13 cellular contexts compared by ENCODE assay signal in the genomic region with DNA sequence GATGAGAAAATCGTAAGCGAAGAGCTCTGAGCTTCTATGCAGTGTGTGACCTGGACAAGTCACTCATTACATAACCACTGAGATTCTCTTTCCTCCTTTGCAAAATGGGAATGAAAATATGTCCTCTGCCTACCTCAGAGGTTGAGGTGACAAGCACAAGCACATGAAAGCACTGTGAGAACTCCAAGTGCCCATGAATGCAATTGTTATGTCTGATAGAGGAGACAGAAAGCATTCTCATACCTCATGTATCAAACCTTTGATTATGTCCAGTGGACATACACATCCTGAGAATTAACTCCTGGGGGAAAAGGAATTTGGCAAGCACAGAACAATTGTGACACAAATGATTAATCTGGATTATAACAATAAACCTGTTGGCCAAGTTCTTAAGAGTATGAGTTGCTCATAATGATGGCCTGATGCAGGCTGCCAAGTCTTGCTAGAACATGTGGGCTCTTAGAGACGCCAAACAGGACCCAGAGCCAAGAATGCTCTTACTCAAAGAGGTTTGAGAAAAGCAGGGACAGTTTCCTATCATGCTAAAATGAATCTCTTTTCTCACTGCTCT. TPM values are rescaled to one million over a fixed set of nuclear protein-coding genes. Genes with fewer than 3 reads are reported as not detected.
DNase-seq lines count a peak whose midpoint lies in the region; ATAC-seq, FAIRE-seq and TF ChIP-seq lines count a peak whose summit lies in the region.
"Had no signal": no experiment of that assay in that cellular context is flagged by ENCODE, and none has a peak within 500 bp of the region (broad histone marks: within the 10 kb centered on the region; RNA-seq: fewer than 3 reads in every experiment).

No MANE protein-coding gene starts in this region.

- H3K4me1 ChIP-seq in mammary epithelial cell (ENCODE audit: insufficient read depth, low read length): peaks cover 29% of the 10 kb centered on the region
- H3K4me1 ChIP-seq in kidney (ENCODE audit: control insufficient read depth in 1 of 2, insufficient read depth in 1 of 2, low read depth in 1 of 2, low read length in 2 of 2): peaks cover 4 to 5% of the 10 kb centered on the region in 2 donors
- peaks cover 10 to 31% of the 10 kb centered on the region in 2 donors for H3K4me1 ChIP-seq in thyroid gland

- peak; percentile 82 for DNase-seq in HCEC 1CT
- DNase-seq in mammary epithelial cell: peak; percentile 91
- peak; percentile 61 for DNase-seq in kidney
- DNase-seq in thyroid gland: peak; percentile 85
- no peak for DNase-seq in middle frontal gyrus (ENCODE audit: extremely low spot score, low spot score)
- no peak for DNase-seq in GM10248 (ENCODE audit: extremely low spot score)
- DNase-seq: activated naive CD4-positive, alpha-beta T cell treated with anti-CD3 and anti-CD28 coated beads for 36 hours; H7; NCI-H524; T-helper 9 cell had no signal

- POLR2A ChIA-PET in GM10248 (lab: Yijun Ruan, JAX): no interaction called here

- no peaks in the 10 kb centered on the region for H4K20me1 ChIP-seq in mammary epithelial cell (ENCODE audit: insufficient read depth, low read length)

- no peak for FAIRE-seq in kidney (lab: Jason Lieb, UNC)
- FAIRE-seq: GM12878 had no signal

- intact Hi-C loops in mammary epithelial cell (cut with micrococcal nuclease) (no loop called here), kidney (cut with DNase I) (no loop called here), thyroid gland (cut with DNase I) (no loop called here)

- H3K9me3 ChIP-seq in mammary epithelial cell (replicated peaks; ENCODE audit: insufficient read depth, low read length) (no peaks in the 10 kb centered on the region), kidney (ENCODE audit: control insufficient read depth in 1 of 2, low read length in 2 of 2) (no peaks in the 10 kb centered on the region), thyroid gland (no peaks in the 10 kb centered on the region)

- H3K4me2 ChIP-seq in mammary epithelial cell (ENCODE audit: insufficient read depth, low read depth, low read length): peak overlapping the region; percentile 79

- no peak for TF ChIP-seq POLR2A in thyroid gland (IDR thresholded peaks at IDR 0.05)

- H3K27ac ChIP-seq in mammary epithelial cell (ENCODE audit: insufficient read depth, low read depth, low read length) (peak overlapping the region; percentile 59), kidney (ENCODE audit: low read depth in 2 of 2, low read length in 2 of 2) (no peak overlapping the region), thyroid gland (peak overlapping the region; percentile 2 to 66 (median 60))

- no TSS peak for BruUV-seq in mammary epithelial cell (replicated peaks; lab: Mats Ljungman, UMichigan)

- H3K4me3 ChIP-seq in mammary epithelial cell (replicated peaks in 1 of 3; ENCODE audit: insufficient read depth in 1 of 3, low read depth in 2 of 3, low read length in 3 of 3): peak overlapping the region in 1 of 3 experiments; percentile 9
- H3K4me3 ChIP-seq in kidney (ENCODE audit: low read length in 2 of 2): no peak overlapping the region
- no peak overlapping the region for H3K4me3 ChIP-seq in thyroid gland (replicated peaks in 1 of 3)
- H3K4me3 ChIP-seq: GM12878 had no signal

- WGBS in mammary epithelial cell (ENCODE audit: low coverage, missing lambda C conversion rate): 15% methylated on average over 3 of the region's 3 CpGs
- WGBS in thyroid gland, 2 donors: 18 to 36% methylated on average over 3 of the region's 3 CpGs

- no peak overlapping the region for H3K9ac ChIP-seq in mammary epithelial cell (ENCODE audit: insufficient read depth, low read length)
- no peak overlapping the region for H3K9ac ChIP-seq in kidney (ENCODE audit: low read length in 2 of 2)

- in situ Hi-C loops in mammary epithelial cell (cut with MboI; ENCODE audit: low sequenced_read_pairs in 2 of 2): no loop called here

- H3K27me3 ChIP-seq in mammary epithelial cell (ENCODE audit: insufficient read depth, low read length): no peaks in the 10 kb centered on the region
- H3K27me3 ChIP-seq in thyroid gland: no peaks in the 10 kb centered on the region

- dilution Hi-C loops in mammary epithelial cell (cut with HindIII; ENCODE audit: low sequenced_read_pairs): no loop called here

- no peak for ATAC-seq in HG02885 (IDR thresholded peaks at IDR 0.05; ENCODE audit: poor library complexity, unreplicated experiment)
- ATAC-seq in activated CD4-positive, CD25-positive, alpha-beta regulatory T cell treated with anti-CD3 and anti-CD28 coated beads, Interleukin-2, amount 50 U/mL, for 24 hours: no peak
- ATAC-seq: GM12878 had no signal

- H3K36me3 ChIP-seq in mammary epithelial cell (ENCODE audit: insufficient read depth, low read length) (no peaks in the 10 kb centered on the region), kidney (ENCODE audit: control insufficient read depth in 1 of 2, insufficient read depth in 2 of 2, low read length in 2 of 2) (no peaks in the 10 kb centered on the region), thyroid gland (no peaks in the 10 kb centered on the region)

- TF ChIP-seq CTCF in mammary epithelial cell (conservative IDR thresholded peaks at IDR 0.05 in 1 of 2, IDR thresholded peaks at IDR 0.05 in 1 of 2; ENCODE audit: extremely low read depth in 1 of 2, insufficient read depth in 1 of 2, low read depth in 1 of 2, low read length in 2 of 2): no peak
- no peak for TF ChIP-seq CTCF in kidney (IDR thresholded peaks at IDR 0.05; ENCODE audit: borderline replicate concordance, extremely low read depth, insufficient read depth)
- TF ChIP-seq CTCF in thyroid gland (IDR thresholded peaks at IDR 0.05): no peak
- TF ChIP-seq CTCF in GM10248 (IDR thresholded peaks at IDR 0.05; ENCODE audit: control extremely low read depth, extremely low read depth, low read depth, missing control alignments): no peak

- no peaks in the 10 kb centered on the region for H3K79me2 ChIP-seq in mammary epithelial cell (ENCODE audit: insufficient read depth, low read length)

- CTCF ChIA-PET in mammary epithelial cell (lab: Charles Lee; ENCODE audit: low non-redundant PET): no interaction called here
- CTCF ChIA-PET in GM10248 (lab: Yijun Ruan, JAX): no interaction called here

- peak overlapping the region; percentile 60 for H2AFZ ChIP-seq in mammary epithelial cell (ENCODE audit: low read depth, low read length)

RNA-seq across cellular contexts. Expression of a gene that starts 8.5 kb away (rescaled TPM):
- total RNA-seq in mammary epithelial cell (10 to 100 TPM in 1 of 2 donors, 1 to 10 TPM in 1; 5.4 to 12.5 TPM), kidney (10.5 TPM), thyroid gland (10 to 100 TPM in 3 of 4 donors, 1 to 10 TPM in 1; 8.9 to 14.6 (median 13.3) TPM)
- polyA plus RNA-seq in mammary epithelial cell (3.1 TPM), kidney (ENCODE audit: insufficient read depth, low read depth, low replicate concordance) (7.9 TPM)
- polyA minus RNA-seq in mammary epithelial cell: not detected

Comparison
In these comparisons a context has a peak if more than half of its experiments do, and no peak if none do; other contexts are left out.
1. DNase-seq: peak in HCEC 1CT (single experiment), mammary epithelial cell (single experiment), kidney (single experiment) and thyroid gland (2 of 2); none in middle frontal gyrus (single experiment) and GM10248 (single experiment).
2. H3K27ac ChIP-seq: peak in mammary epithelial cell (single experiment) and thyroid gland (3 of 3); none in kidney (0 of 2).